Comparison of ENCODE assay signal across 11 cellular contexts in genomic region chr1:186112280-186112679, GRCh38.
"Had no signal": no experiment of that assay in that cellular context is flagged by ENCODE, and none has a peak within 500 bp of the region (broad histone marks: within the 10 kb centered on the region; RNA-seq: fewer than 3 reads in every experiment).

No MANE protein-coding gene starts in this region.

- ATAC-seq: effector memory CD8-positive, alpha-beta T cell; stimulated activated naive CD8-positive, alpha-beta T cell treated with anti-CD3 and anti-CD28 coated beads, Interleukin-15, amount 100 ng/mL, for 72 hours; upper lobe of right lung had no signal

- H2AFZ ChIP-seq: parathyroid adenoma had no signal

- H3K79me2 ChIP-seq: parathyroid adenoma had no signal

- H3K27me3 ChIP-seq: testis, upper lobe of right lung had no signal

- DNase-seq: activated B cell treated with CpG ODN at 0.5 μM for 24 hours; activated CD4-positive, alpha-beta T cell treated with anti-CD3 and anti-CD28 coated beads, Interleukin-2, amount 10 ng/mL, durations not matched to agents 24 days and 14 days; activated CD8-positive, alpha-beta memory T cell treated with anti-CD3 and anti-CD28 coated beads for 24 hours; effector memory CD8-positive, alpha-beta T cell; kidney; stimulated activated CD4-positive, alpha-beta T cell treated with anti-CD3 and anti-CD28 coated beads, Interleukin-4, amount 100 ng/mL, for 4 hours; stimulated activated naive CD8-positive, alpha-beta T cell treated with anti-CD3 and anti-CD28 coated beads, Interleukin-15, amount 100 ng/mL, for 72 hours; T1000; testis; upper lobe of right lung had no signal

- H3K4me1 ChIP-seq: parathyroid adenoma, testis, upper lobe of right lung had no signal

- H3K9me3 ChIP-seq: testis, upper lobe of right lung had no signal

- H3K9ac ChIP-seq: parathyroid adenoma had no signal

- FAIRE-seq: kidney had no signal

- H3K27ac ChIP-seq: parathyroid adenoma, testis, upper lobe of right lung had no signal

- H3K4me3 ChIP-seq: testis, upper lobe of right lung had no signal
